ENCODE assay signal across 11 cellular contexts in the genomic region with DNA sequence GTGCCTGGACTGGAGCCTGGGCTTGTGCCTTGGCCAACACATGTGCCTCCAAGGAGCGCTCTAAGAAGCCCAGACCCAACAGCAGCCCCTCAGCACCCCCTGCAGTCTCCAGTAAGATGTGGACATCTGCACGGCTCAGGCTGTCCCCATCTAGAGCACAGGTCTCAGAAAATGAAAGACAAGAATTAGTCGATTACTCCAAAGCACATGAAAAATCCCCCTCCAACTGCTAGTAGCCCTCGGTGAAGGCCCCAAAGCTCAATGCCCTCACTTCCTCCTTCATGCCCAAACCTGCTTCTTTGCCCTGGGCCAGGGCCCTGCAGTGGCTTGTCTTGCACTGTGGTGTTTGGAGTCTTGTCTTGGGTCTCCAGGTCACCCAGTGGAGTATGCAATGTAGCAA. TPM values are rescaled to one million over a fixed set of nuclear protein-coding genes. Genes with fewer than 3 reads are reported as not detected.
A peak's percentile ranks its signal among the peaks of the same experiment; 100 is the strongest.
DNase-seq lines count a peak whose midpoint lies in the region; ATAC-seq, FAIRE-seq and TF ChIP-seq lines count a peak whose summit lies in the region.
"Had no signal": no experiment of that assay in that cellular context is flagged by ENCODE, and none has a peak within 500 bp of the region (broad histone marks: within the 10 kb centered on the region; RNA-seq: fewer than 3 reads in every experiment).

No MANE protein-coding gene starts in this region.

- no peaks in the 10 kb centered on the region for H3K4me1 ChIP-seq in kidney (ENCODE audit: control insufficient read depth in 1 of 2, insufficient read depth in 1 of 2, low read depth in 1 of 2, low read length in 2 of 2)
- no peaks in the 10 kb centered on the region for H3K4me1 ChIP-seq in ovary (ENCODE audit: insufficient read depth)
- H3K4me1 ChIP-seq: HAP-1 had no signal

- no peak for TF ChIP-seq POLR2A in GM18505 (IDR thresholded peaks at IDR 0.05; ENCODE audit: borderline replicate concordance, extremely low read depth, insufficient read depth, insufficient read length)
- TF ChIP-seq POLR2A in ovary (IDR thresholded peaks at IDR 0.05), result no peak

- H3K9me3 ChIP-seq in kidney (ENCODE audit: control insufficient read depth in 1 of 2, low read length in 2 of 2) (no peaks in the 10 kb centered on the region), ovary (no peaks in the 10 kb centered on the region)
- H3K9me3 ChIP-seq: HAP-1 had no signal

- WGBS in ovary, 3 donors, result 88 to 96% (median 90%) methylated on average over 4 of the region's 4 CpGs

- intact Hi-C loops in kidney (cut with DNase I) (no loop called here), ovary (cut with DNase I) (no loop called here)

- H3K4me3 ChIP-seq in kidney (ENCODE audit: low read length in 2 of 2) (no peak overlapping the region), ovary (no peak overlapping the region)
- H3K4me3 ChIP-seq: HAP-1, PC-9 had no signal

- DNase-seq in HK-2 (ENCODE audit: unreplicated experiment), result no peak
- DNase-seq in Ammon's horn (ENCODE audit: low spot score), result no peak
- DNase-seq in kidney, result no peak
- DNase-seq in ovary, result no peak
- DNase-seq: MM.1S, PC-9 had no signal

- H3K36me3 ChIP-seq in kidney (ENCODE audit: control insufficient read depth in 1 of 2, insufficient read depth in 2 of 2, low read length in 2 of 2), result no peaks in the 10 kb centered on the region
- no peaks in the 10 kb centered on the region for H3K36me3 ChIP-seq in ovary
- H3K36me3 ChIP-seq: HAP-1 had no signal

- no peak for TF ChIP-seq EP300 in ovary (IDR thresholded peaks at IDR 0.05)

- no peak overlapping the region for H3K9ac ChIP-seq in kidney (ENCODE audit: low read length in 2 of 2)

- H3K27me3 ChIP-seq in ovary, result no peaks in the 10 kb centered on the region

- ATAC-seq in GM18505 (IDR thresholded peaks at IDR 0.05; ENCODE audit: unreplicated experiment), result peak; percentile 44
- peak; percentile 69 for ATAC-seq in GM21447 (IDR thresholded peaks at IDR 0.05; ENCODE audit: unreplicated experiment)
- peak; percentile 53 for ATAC-seq in HG03457 (IDR thresholded peaks at IDR 0.05; ENCODE audit: unreplicated experiment)
- peak; percentile 72 for ATAC-seq in esophagus mucosa

- no peak for TF ChIP-seq CTCF in kidney (IDR thresholded peaks at IDR 0.05; ENCODE audit: borderline replicate concordance, extremely low read depth, insufficient read depth)
- no peak for TF ChIP-seq CTCF in ovary (IDR thresholded peaks at IDR 0.05)

- H3K27ac ChIP-seq in kidney (ENCODE audit: low read depth in 2 of 2, low read length in 2 of 2) (no peak overlapping the region), ovary (no peak overlapping the region)
- H3K27ac ChIP-seq: PC-9 had no signal

- FAIRE-seq in kidney (lab: Jason Lieb, UNC), result no peak

RNA-seq across cellular contexts. Expression of a gene that starts 21.9 kb away (rescaled TPM):
- 1.1 TPM for total RNA-seq in esophagus mucosa
- total RNA-seq in kidney, result 9.9 TPM
- 5.7 TPM for polyA plus RNA-seq in kidney (ENCODE audit: insufficient read depth, low read depth, low replicate concordance)
- 10 to 100 TPM in 2 of 7 donors, 1 to 10 TPM in 5; 5.1 to 15.4 (median 5.8) TPM for total RNA-seq in ovary
- 10 to 100 TPM in 1 of 2 donors, 1 to 10 TPM in 1; 4.8 to 12.6 TPM for polyA plus RNA-seq in ovary
- total RNA-seq: PC-9 had no signal
